ENCODE assay signal across 24 cellular contexts in genomic region chr9:3323714-3324113, GRCh38.
"Had no signal": no experiment of that assay in that cellular context is flagged by ENCODE, and none has a peak within 500 bp of the region (broad histone marks: within the 10 kb centered on the region; RNA-seq: fewer than 3 reads in every experiment).

No MANE protein-coding gene starts in this region.

- H3K9me3 Mint-ChIP-seq: neural crest cell; stimulated activated memory B cell treated with anti-CD40 and anti-IgM and Interleukin-4, amounts not matched to agents 10 μg/mL and 1 μg/mL and 100 μg/mL, for 72 hours; stimulated activated naive CD8-positive, alpha-beta T cell treated with anti-CD3 and anti-CD28 coated beads, Interleukin-15, Interleukin-2, amounts not matched to agents 100 ng/mL and 50 ng/mL, for 24 hours had no signal

- H3K4me3 ChIP-seq: colonic mucosa, heart right ventricle, left ventricle myocardium inferior, lung, spleen, testis, tibial nerve, upper lobe of right lung, vagina had no signal

- H3K27ac ChIP-seq: colonic mucosa, heart right ventricle, left ventricle myocardium inferior, spleen, testis, tibial nerve, upper lobe of right lung, vagina had no signal

- ATAC-seq: heart right ventricle; left cardiac atrium; naive thymus-derived CD4-positive, alpha-beta T cell; sciatic nerve; stimulated activated memory B cell treated with anti-CD40 and anti-IgM and Interleukin-4, amounts not matched to agents 10 μg/mL and 1 μg/mL and 100 μg/mL, for 72 hours; upper lobe of right lung had no signal

- H3K27me3 ChIP-seq: colonic mucosa, heart right ventricle, spleen, testis, tibial nerve, upper lobe of right lung, vagina had no signal

- DNase-seq: colonic mucosa; effector CD4-positive, alpha-beta T cell; endodermal cell; heart right ventricle; hypothalamus; kidney; left cardiac atrium; left ventricle myocardium inferior; mesenchymal stem cell; naive thymus-derived CD4-positive, alpha-beta T cell; posterior cingulate gyrus; spleen; stimulated activated CD4-positive, alpha-beta T cell treated with anti-CD3 and anti-CD28 coated beads, Interleukin-15, amount 100 ng/mL, for 24 hours; stimulated activated CD4-positive, alpha-beta T cell treated with anti-CD3 and anti-CD28 coated beads, Interleukin-1b, Interleukin-23, amount 100 ng/mL, for 48 hours; stimulated activated CD4-positive, alpha-beta T cell treated with anti-CD3 and anti-CD28 coated beads, Interleukin-4, amount 100 ng/mL, for 24 hours; testis; upper lobe of right lung had no signal

- H3K4me3 Mint-ChIP-seq: endodermal cell; naive thymus-derived CD4-positive, alpha-beta T cell; neural crest cell; stimulated activated memory B cell treated with anti-CD40 and anti-IgM and Interleukin-4, amounts not matched to agents 10 μg/mL and 1 μg/mL and 100 μg/mL, for 72 hours; stimulated activated naive CD8-positive, alpha-beta T cell treated with anti-CD3 and anti-CD28 coated beads, Interleukin-15, Interleukin-2, amounts not matched to agents 100 ng/mL and 50 ng/mL, for 24 hours had no signal

- H3K36me3 ChIP-seq: colonic mucosa, heart right ventricle, left ventricle myocardium inferior, upper lobe of right lung, vagina had no signal

- H3K4me1 Mint-ChIP-seq: endodermal cell; neural crest cell; stimulated activated memory B cell treated with anti-CD40 and anti-IgM and Interleukin-4, amounts not matched to agents 10 μg/mL and 1 μg/mL and 100 μg/mL, for 72 hours had no signal

- H3K4me1 ChIP-seq: colonic mucosa, heart right ventricle, left ventricle myocardium inferior, spleen, testis, tibial nerve, upper lobe of right lung, vagina had no signal

- H3K27me3 Mint-ChIP-seq: naive thymus-derived CD4-positive, alpha-beta T cell; stimulated activated memory B cell treated with anti-CD40 and anti-IgM and Interleukin-4, amounts not matched to agents 10 μg/mL and 1 μg/mL and 100 μg/mL, for 72 hours; stimulated activated naive CD8-positive, alpha-beta T cell treated with anti-CD3 and anti-CD28 coated beads, Interleukin-15, Interleukin-2, amounts not matched to agents 100 ng/mL and 50 ng/mL, for 24 hours had no signal
